27 cellular contexts compared by ENCODE assay signal in genomic region chr21:21624674-21625073, GRCh38.
DNase-seq lines count a peak whose midpoint lies in the region; ATAC-seq lines count a peak whose summit lies in the region.
"Had no signal": no experiment of that assay in that cellular context is flagged by ENCODE, and none has a peak within 500 bp of the region (broad histone marks: within the 10 kb centered on the region; RNA-seq: fewer than 3 reads in every experiment).

No MANE protein-coding gene starts in this region.

- no peak overlapping the region for H3K4me3 Mint-ChIP-seq in activated naive CD8-positive, alpha-beta T cell treated with anti-CD3 and anti-CD28 coated beads, Interleukin-2, amount 50 U/mL, for 24 hours
- H3K4me3 Mint-ChIP-seq: activated T-cell treated with anti-CD3 and anti-CD28 coated beads, Interleukin-2, amount 50 U/mL, for 24 hours; CD4-positive, CD25-positive, alpha-beta regulatory T cell; natural killer cell had no signal

- ATAC-seq in GM21526 (IDR thresholded peaks at IDR 0.05; ENCODE audit: low FRiP score, unreplicated experiment) = no peak
- ATAC-seq in activated naive CD8-positive, alpha-beta T cell treated with anti-CD3 and anti-CD28 coated beads, Interleukin-2, amount 50 U/mL, for 24 hours = no peak
- ATAC-seq: esophagus mucosa, heart left ventricle, natural killer cell, pancreas, sciatic nerve, upper lobe of right lung had no signal

- no peak overlapping the region for H3K27ac Mint-ChIP-seq in activated naive CD8-positive, alpha-beta T cell treated with anti-CD3 and anti-CD28 coated beads, Interleukin-2, amount 50 U/mL, for 24 hours
- H3K27ac Mint-ChIP-seq: activated T-cell treated with anti-CD3 and anti-CD28 coated beads, Interleukin-2, amount 50 U/mL, for 24 hours; CD4-positive, CD25-positive, alpha-beta regulatory T cell; natural killer cell had no signal

- no peaks in the 10 kb centered on the region for H3K36me3 Mint-ChIP-seq in activated naive CD8-positive, alpha-beta T cell treated with anti-CD3 and anti-CD28 coated beads, Interleukin-2, amount 50 U/mL, for 24 hours (ENCODE audit: low read depth)
- H3K36me3 Mint-ChIP-seq: CD4-positive, CD25-positive, alpha-beta regulatory T cell; natural killer cell had no signal

- DNase-seq in COLO829 (ENCODE audit: low spot score) (peak; percentile 33), NCI-H226 (peak; percentile 53), dedifferentiated amniotic fluid mesenchymal stem cell (ENCODE audit: extremely low spot score) (peak; percentile 63), myocyte (ENCODE audit: low read depth) (peak; percentile 89), NCI-H187 (lab: John Stamatoyannopoulos, UW) (no peak), NCI-H1048 (lab: John Stamatoyannopoulos, UW) (no peak)
- DNase-seq in activated naive CD8-positive, alpha-beta T cell treated with anti-CD3 and anti-CD28 coated beads, Interleukin-2, amount 50 U/mL, for 24 hours = no peak
- DNase-seq: activated CD4-positive, CD25-positive, alpha-beta regulatory T cell treated with anti-CD3 and anti-CD28 coated beads, Interleukin-2, amount 50 U/mL, for 72 hours; activated CD8-positive, alpha-beta memory T cell treated with anti-CD3 and anti-CD28 coated beads for 24 hours; activated naive CD4-positive, alpha-beta T cell; activated T-cell treated with anti-CD3 and anti-CD28 coated beads, Interleukin-2, amount 50 U/mL, for 24 hours; CD4-positive, CD25-positive, alpha-beta regulatory T cell; DMS 273 treated with DMSO at 0.1 percent for 48 hours; effector memory CD4-positive, alpha-beta T cell; heart left ventricle; natural killer cell; NCI-H1694 treated with DMSO at 0.1 percent for 48 hours; NCI-H2227 treated with DMSO at 0.1 percent for 48 hours; NCI-H82; pancreas; Right ventricle myocardium superior; substantia nigra; T-helper 1 cell; upper lobe of right lung had no signal

- no peaks in the 10 kb centered on the region for H3K4me1 Mint-ChIP-seq in activated naive CD8-positive, alpha-beta T cell treated with anti-CD3 and anti-CD28 coated beads, Interleukin-2, amount 50 U/mL, for 24 hours
- H3K4me1 Mint-ChIP-seq: CD4-positive, CD25-positive, alpha-beta regulatory T cell; natural killer cell had no signal

- no peaks in the 10 kb centered on the region for H3K9me3 Mint-ChIP-seq in activated naive CD8-positive, alpha-beta T cell treated with anti-CD3 and anti-CD28 coated beads, Interleukin-2, amount 50 U/mL, for 24 hours

- no peaks in the 10 kb centered on the region for H3K27me3 Mint-ChIP-seq in activated naive CD8-positive, alpha-beta T cell treated with anti-CD3 and anti-CD28 coated beads, Interleukin-2, amount 50 U/mL, for 24 hours
- H3K27me3 Mint-ChIP-seq: activated T-cell treated with anti-CD3 and anti-CD28 coated beads, Interleukin-2, amount 50 U/mL, for 24 hours; CD4-positive, CD25-positive, alpha-beta regulatory T cell had no signal

Comparison
In these comparisons a context has a peak if more than half of its experiments do, and no peak if none do; other contexts are left out.
1. DNase-seq: peak in COLO829 (single experiment), NCI-H226 (single experiment), dedifferentiated amniotic fluid mesenchymal stem cell (single experiment) and myocyte (single experiment); none in NCI-H187 (0 of 2), NCI-H1048 (single experiment) and activated naive CD8-positive, alpha-beta T cell treated with anti-CD3 and anti-CD28 coated beads, Interleukin-2, amount 50 U/mL, for 24 hours (single experiment).